12 cellular contexts compared by ENCODE assay signal in genomic region chr19:18283338-18283737, GRCh38. TPM values are rescaled to one million over a fixed set of nuclear protein-coding genes. Genes with fewer than 3 reads are reported as not detected.
DNase-seq lines count a peak whose midpoint lies in the region; ATAC-seq lines count a peak whose summit lies in the region.
"Had no signal": no experiment of that assay in that cellular context is flagged by ENCODE, and none has a peak within 500 bp of the region (broad histone marks: within the 10 kb centered on the region; RNA-seq: fewer than 3 reads in every experiment).

No MANE protein-coding gene starts in this region.

- peak overlapping the region in 1 of 2 experiments; percentile 9 for H3K23ac ChIP-seq in mesenchymal stem cell (ENCODE audit: low read length in 2 of 2)

- no peak overlapping the region for H2BK120ac ChIP-seq in mesenchymal stem cell (ENCODE audit: low read depth, low read length)

- H3K36me3 ChIP-seq in mesenchymal stem cell (ENCODE audit: control insufficient read depth in 1 of 2, insufficient read depth in 2 of 2, low read depth in 1 of 2, low read length in 2 of 2): peaks cover 9 to 13% of the 10 kb centered on the region in 2 experiments
- H3K36me3 ChIP-seq in stomach smooth muscle (ENCODE audit: control insufficient read depth in 2 of 2, insufficient read depth in 2 of 2, low read length in 2 of 2): peaks cover 7% of the 10 kb centered on the region in 2 donors

- H3K4me2 ChIP-seq in mesenchymal stem cell (ENCODE audit: low read length, poor library complexity, severe bottlenecking): no peak overlapping the region

- peak overlapping the region; percentile 69 for H4K8ac ChIP-seq in mesenchymal stem cell (ENCODE audit: low read length)

- no peak overlapping the region for H3K14ac ChIP-seq in mesenchymal stem cell (ENCODE audit: low read length in 2 of 2)

- peak overlapping the region in 1 of 2 experiments; percentile 22 for H3K4ac ChIP-seq in mesenchymal stem cell (ENCODE audit: low read depth in 1 of 2, low read length in 2 of 2)

- H3K18ac ChIP-seq in mesenchymal stem cell (ENCODE audit: low read depth in 1 of 2, low read length in 2 of 2): peak overlapping the region in 1 of 2 experiments; percentile 28

- no peak overlapping the region for H2AFZ ChIP-seq in mesenchymal stem cell (ENCODE audit: low read depth, low read length)

- H3K9me3 ChIP-seq in mesenchymal stem cell (ENCODE audit: control insufficient read depth, low read length): no peaks in the 10 kb centered on the region
- H3K9me3 ChIP-seq in stomach smooth muscle (ENCODE audit: control insufficient read depth in 2 of 2, low read length in 2 of 2): no peaks in the 10 kb centered on the region
- H3K9me3 ChIP-seq: HAP-1 had no signal

- DNase-seq in activated CD4-positive, alpha-beta T cell treated with anti-CD3 and anti-CD28 coated beads, Interleukin-2, amount 10 ng/mL, durations not matched to agents 7 days and 5 days: no peak
- no peak for DNase-seq in activated CD4-positive, alpha-beta T cell treated with anti-CD3 and anti-CD28 coated beads for 1 hour
- no peak for DNase-seq in mesenchymal stem cell
- DNase-seq in SW480 (ENCODE audit: low spot score): no peak
- DNase-seq in hypothalamus (lab: John Stamatoyannopoulos, UW): no peak
- DNase-seq: ACHN; activated effector memory CD4-positive, alpha-beta T cell treated with Interleukin-2 at 50 U/mL for 16 hours; NCI-H526 had no signal

- H2BK12ac ChIP-seq in mesenchymal stem cell (ENCODE audit: low read length in 2 of 2): peak overlapping the region; percentile 15 to 96

- H3K4me1 Mint-ChIP-seq in activated CD4-positive, alpha-beta T cell treated with anti-CD3 and anti-CD28 coated beads, Interleukin-2, amount 10 ng/mL, durations not matched to agents 7 days and 5 days: peaks cover 55% of the 10 kb centered on the region
- peaks cover 44% of the 10 kb centered on the region for H3K4me1 Mint-ChIP-seq in activated naive CD8-positive, alpha-beta T cell (ENCODE audit: low read depth)

- H3K27me3 Mint-ChIP-seq in activated CD4-positive, alpha-beta T cell treated with anti-CD3 and anti-CD28 coated beads, Interleukin-2, amount 10 ng/mL, durations not matched to agents 7 days and 5 days: no peaks in the 10 kb centered on the region
- H3K27me3 Mint-ChIP-seq in activated naive CD8-positive, alpha-beta T cell: no peaks in the 10 kb centered on the region

- H3K27ac Mint-ChIP-seq in activated CD4-positive, alpha-beta T cell treated with anti-CD3 and anti-CD28 coated beads, Interleukin-2, amount 10 ng/mL, durations not matched to agents 7 days and 5 days: peak overlapping the region; percentile 98
- H3K27ac Mint-ChIP-seq in activated naive CD8-positive, alpha-beta T cell: peak overlapping the region; percentile 61

- peaks cover 32% of the 10 kb centered on the region for H3K36me3 Mint-ChIP-seq in activated CD4-positive, alpha-beta T cell treated with anti-CD3 and anti-CD28 coated beads, Interleukin-2, amount 10 ng/mL, durations not matched to agents 7 days and 5 days (ENCODE audit: low read depth)
- peaks cover 9% of the 10 kb centered on the region for H3K36me3 Mint-ChIP-seq in activated naive CD8-positive, alpha-beta T cell

- H3K27ac ChIP-seq in mesenchymal stem cell (ENCODE audit: low read length, poor library complexity, severe bottlenecking): peak overlapping the region; percentile 31
- peak overlapping the region; percentile 99 for H3K27ac ChIP-seq in stomach smooth muscle (ENCODE audit: low read length)

- POLR2A ChIA-PET in activated CD4-positive, alpha-beta T cell treated with anti-CD3 and anti-CD28 coated beads, Interleukin-2, amount 10 ng/mL, durations not matched to agents 7 days and 5 days (lab: Charles Lee): interaction anchor here (0.7 kb wide), 1 partner anchor 325 kb away, joined by 4 read pairs; no protein-coding TSS in a partner anchor

- ATAC-seq in HG03378 (IDR thresholded peaks at IDR 0.05; ENCODE audit: unreplicated experiment): no peak

- no peak overlapping the region for H3K4me3 ChIP-seq in mesenchymal stem cell (ENCODE audit: insufficient read depth in 1 of 2, low read depth in 1 of 2, low read length in 2 of 2)
- H3K4me3 ChIP-seq in stomach smooth muscle (ENCODE audit: low read length in 2 of 2): no peak overlapping the region
- H3K4me3 ChIP-seq: HAP-1 had no signal

- peak overlapping the region; percentile 88 for H4K91ac ChIP-seq in mesenchymal stem cell (ENCODE audit: low read length)

- H3K9ac ChIP-seq in mesenchymal stem cell (ENCODE audit: low read length): no peak overlapping the region
- no peak overlapping the region for H3K9ac ChIP-seq in stomach smooth muscle (ENCODE audit: low read length in 2 of 2)

- no peaks in the 10 kb centered on the region for H3K27me3 ChIP-seq in mesenchymal stem cell (ENCODE audit: control insufficient read depth in 1 of 2, insufficient read depth in 1 of 2, low read length in 2 of 2)
- H3K27me3 ChIP-seq in stomach smooth muscle (ENCODE audit: control insufficient read depth in 1 of 2, insufficient read depth in 2 of 2, low read length in 2 of 2): no peaks in the 10 kb centered on the region

- peaks cover 29% of the 10 kb centered on the region for H3K4me1 ChIP-seq in mesenchymal stem cell (ENCODE audit: control insufficient read depth, insufficient read depth, low read depth, low read length)
- H3K4me1 ChIP-seq in stomach smooth muscle (ENCODE audit: control insufficient read depth, insufficient read depth, low read length): peaks cover 26% of the 10 kb centered on the region

- H2BK15ac ChIP-seq in mesenchymal stem cell (ENCODE audit: low read depth, poor library complexity, severe bottlenecking): no peak overlapping the region

- CTCF ChIA-PET in activated CD4-positive, alpha-beta T cell treated with anti-CD3 and anti-CD28 coated beads, Interleukin-2, amount 10 ng/mL, durations not matched to agents 7 days and 5 days (lab: Charles Lee): interaction anchor here (0.6 kb wide), 1 partner anchor 16 kb away, joined by 3 read pairs; no protein-coding TSS in a partner anchor

- 90% methylated on average over 5 of the region's 5 CpGs for WGBS in mesenchymal stem cell

- no peak overlapping the region for H2BK5ac ChIP-seq in mesenchymal stem cell (ENCODE audit: low read depth, low read length, poor library complexity, severe bottlenecking)

- H3K9me3 Mint-ChIP-seq in activated CD4-positive, alpha-beta T cell treated with anti-CD3 and anti-CD28 coated beads, Interleukin-2, amount 10 ng/mL, durations not matched to agents 7 days and 5 days: peaks cover 4% of the 10 kb centered on the region
- H3K9me3 Mint-ChIP-seq in activated naive CD8-positive, alpha-beta T cell (ENCODE audit: low read depth): no peaks in the 10 kb centered on the region

- H2AK5ac ChIP-seq in mesenchymal stem cell (ENCODE audit: low read length, severe bottlenecking): peak overlapping the region; percentile 100

- H3K4me3 Mint-ChIP-seq in activated CD4-positive, alpha-beta T cell treated with anti-CD3 and anti-CD28 coated beads, Interleukin-2, amount 10 ng/mL, durations not matched to agents 7 days and 5 days: no peak overlapping the region
- H3K4me3 Mint-ChIP-seq in activated naive CD8-positive, alpha-beta T cell: peak overlapping the region; percentile 35

- H3K79me1 ChIP-seq in mesenchymal stem cell (replicated peaks; ENCODE audit: low read length, poor library complexity, severe bottlenecking): peaks cover 3% of the 10 kb centered on the region

RNA-seq across cellular contexts. Expression of gene JUND, which starts 1.9 kb away (rescaled TPM):
- total RNA-seq in activated CD4-positive, alpha-beta T cell treated with anti-CD3 and anti-CD28 coated beads, Interleukin-2, amount 10 ng/mL, durations not matched to agents 7 days and 5 days: 100 to 1,000 TPM; 343 to 347 TPM
- 173 TPM for polyA plus RNA-seq in mesenchymal stem cell (2013, experiment 1 of 2)
- polyA plus RNA-seq in mesenchymal stem cell (2013, experiment 2 of 2): 178 TPM

RNA-seq across cellular contexts. Expression of gene IQCN, which starts 9.1 kb away (rescaled TPM):
- 1 to 10 TPM; 6.3 to 7.2 TPM for total RNA-seq in activated CD4-positive, alpha-beta T cell treated with anti-CD3 and anti-CD28 coated beads, Interleukin-2, amount 10 ng/mL, durations not matched to agents 7 days and 5 days
- 0.30 TPM for polyA plus RNA-seq in mesenchymal stem cell (2013, experiment 1 of 2)
- polyA plus RNA-seq in mesenchymal stem cell (2013, experiment 2 of 2): 0.33 TPM

RNA-seq across cellular contexts. Expression of gene LSM4, which starts 39.5 kb away (rescaled TPM):
- 100 to 1,000 TPM; 156 to 181 TPM for total RNA-seq in activated CD4-positive, alpha-beta T cell treated with anti-CD3 and anti-CD28 coated beads, Interleukin-2, amount 10 ng/mL, durations not matched to agents 7 days and 5 days
- 97.6 TPM for polyA plus RNA-seq in mesenchymal stem cell (2013, experiment 1 of 2)
- polyA plus RNA-seq in mesenchymal stem cell (2013, experiment 2 of 2): 98.6 TPM

RNA-seq across cellular contexts. Expression of gene PGPEP1, which starts 57.1 kb away (rescaled TPM):
- 10 to 100 TPM; 24.1 to 24.8 TPM for total RNA-seq in activated CD4-positive, alpha-beta T cell treated with anti-CD3 and anti-CD28 coated beads, Interleukin-2, amount 10 ng/mL, durations not matched to agents 7 days and 5 days
- polyA plus RNA-seq in mesenchymal stem cell (2013, experiment 1 of 2): 69.3 TPM
- polyA plus RNA-seq in mesenchymal stem cell (2013, experiment 2 of 2): 64.4 TPM

RNA-seq across cellular contexts. Expression of gene PDE4C, which starts 57.1 kb away (rescaled TPM):
- under 1 TPM in 1 of 2 experiments, not detected in 1; 0.15 TPM for total RNA-seq in activated CD4-positive, alpha-beta T cell treated with anti-CD3 and anti-CD28 coated beads, Interleukin-2, amount 10 ng/mL, durations not matched to agents 7 days and 5 days
- polyA plus RNA-seq in mesenchymal stem cell (2013, experiment 1 of 2): 0.04 TPM
- not detected for polyA plus RNA-seq in mesenchymal stem cell (2013, experiment 2 of 2)
